Comparison of ENCODE assay signal across 12 cellular contexts in the genomic region with DNA sequence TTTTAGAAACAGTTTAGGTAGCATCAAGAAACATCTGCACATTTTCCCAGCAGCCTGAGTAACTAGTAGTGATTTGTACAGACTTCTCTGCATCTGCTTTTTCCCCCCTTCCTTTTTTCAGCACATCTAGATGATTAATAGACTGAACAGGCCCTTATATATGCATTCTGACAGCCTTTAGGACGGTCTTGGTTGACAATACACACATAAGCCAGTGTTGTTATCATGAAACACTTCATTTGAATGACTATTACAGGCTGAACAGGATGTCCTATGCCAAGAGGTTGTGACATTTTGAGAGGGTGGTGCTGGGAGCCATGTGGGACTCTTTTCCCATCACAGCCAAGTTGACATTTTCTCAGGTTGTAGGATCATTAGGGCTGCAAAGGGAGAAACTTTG.
DNase-seq lines count a peak whose midpoint lies in the region; ATAC-seq and TF ChIP-seq lines count a peak whose summit lies in the region.
"Had no signal": no experiment of that assay in that cellular context is flagged by ENCODE, and none has a peak within 500 bp of the region (broad histone marks: within the 10 kb centered on the region; RNA-seq: fewer than 3 reads in every experiment).

No MANE protein-coding gene starts in this region.

- DNase-seq in HT1080 (ENCODE audit: low read depth) (peak; percentile 30), coronary artery (ENCODE audit: low spot score) (peak; percentile 79), right lobe of liver (no peak), KBM-7 (no peak)
- DNase-seq: activated CD8-positive, alpha-beta T cell treated with anti-CD3 and anti-CD28 coated beads for 36 hours; GOT3; NCI-H1694 treated with DMSO at 0.1 percent for 48 hours had no signal

- H3K4me3 ChIP-seq in coronary artery (no peak overlapping the region), right lobe of liver (no peak overlapping the region), stomach smooth muscle (ENCODE audit: low read length in 2 of 2) (no peak overlapping the region)

- TF ChIP-seq CTCF in coronary artery (IDR thresholded peaks at IDR 0.05) (no peak), right lobe of liver (IDR thresholded peaks at IDR 0.05) (no peak)

- H3K36me3 ChIP-seq in right lobe of liver (no peaks in the 10 kb centered on the region), stomach smooth muscle (ENCODE audit: control insufficient read depth in 2 of 2, insufficient read depth in 2 of 2, low read length in 2 of 2) (no peaks in the 10 kb centered on the region)

- H3K4me1 ChIP-seq in right lobe of liver: peaks cover 0 to 3% (median 0%) of the 10 kb centered on the region in 4 donors
- H3K4me1 ChIP-seq in stomach smooth muscle (ENCODE audit: control insufficient read depth, insufficient read depth, low read length): peaks cover 25% of the 10 kb centered on the region

- WGBS in right lobe of liver (ENCODE audit: insufficient coverage, low coverage, low lambda C conversion rate, missing lambda C conversion rate): 67% methylated on average over 1 of the region's 1 CpG

- H3K9me3 ChIP-seq in right lobe of liver: no peaks in the 10 kb centered on the region
- no peaks in the 10 kb centered on the region for H3K9me3 ChIP-seq in stomach smooth muscle (ENCODE audit: control insufficient read depth in 2 of 2, low read length in 2 of 2)

- ATAC-seq in right lobe of liver: peak in 3 of 4 donors; percentile 32 to 74 (median 53)
- ATAC-seq in HG02870 (IDR thresholded peaks at IDR 0.05; ENCODE audit: unreplicated experiment): no peak
- ATAC-seq in HG02678 (IDR thresholded peaks at IDR 0.05; ENCODE audit: unreplicated experiment): no peak
- ATAC-seq in GM21515 (IDR thresholded peaks at IDR 0.05; ENCODE audit: unreplicated experiment): no peak
- ATAC-seq: activated CD8-positive, alpha-beta T cell treated with anti-CD3 and anti-CD28 coated beads for 36 hours had no signal

- H3K27me3 ChIP-seq in right lobe of liver: no peaks in the 10 kb centered on the region
- H3K27me3 ChIP-seq in stomach smooth muscle (ENCODE audit: control insufficient read depth in 1 of 2, insufficient read depth in 2 of 2, low read length in 2 of 2): no peaks in the 10 kb centered on the region

- intact Hi-C loops in right lobe of liver (cut with DNase I): no loop called here

- H3K27ac ChIP-seq in coronary artery (peak overlapping the region; percentile 92 to 93), right lobe of liver (peak overlapping the region; percentile 31 to 73 (median 39)), stomach smooth muscle (ENCODE audit: low read length) (peak overlapping the region; percentile 83)
- H3K27ac ChIP-seq: HL-60 had no signal

- no peak for TF ChIP-seq POLR2A in right lobe of liver (IDR thresholded peaks at IDR 0.05)

- H3K9ac ChIP-seq in stomach smooth muscle (ENCODE audit: low read length in 2 of 2): peak overlapping the region; percentile 14 to 21

- in situ Hi-C loops in KBM-7 (cut with MboI; ENCODE audit: low pct_unique_long_range_greater_than_20kb, low sequenced_read_pairs): no loop called here

Comparison
In these comparisons a context has a peak if more than half of its experiments do, and no peak if none do; other contexts are left out.
1. DNase-seq: peak in HT1080 (single experiment) and coronary artery (single experiment); none in right lobe of liver (0 of 3) and KBM-7 (single experiment).
2. H3K27ac ChIP-seq: peak in every context shown above with its lines; median percentile 92 in coronary artery; 83 in stomach smooth muscle; 39 in right lobe of liver.
3. ATAC-seq: peak in right lobe of liver (3 of 4); none in HG02870 (single experiment), HG02678 (single experiment) and GM21515 (single experiment).